Comparison of ENCODE assay signal across 18 cellular contexts in the genomic region with DNA sequence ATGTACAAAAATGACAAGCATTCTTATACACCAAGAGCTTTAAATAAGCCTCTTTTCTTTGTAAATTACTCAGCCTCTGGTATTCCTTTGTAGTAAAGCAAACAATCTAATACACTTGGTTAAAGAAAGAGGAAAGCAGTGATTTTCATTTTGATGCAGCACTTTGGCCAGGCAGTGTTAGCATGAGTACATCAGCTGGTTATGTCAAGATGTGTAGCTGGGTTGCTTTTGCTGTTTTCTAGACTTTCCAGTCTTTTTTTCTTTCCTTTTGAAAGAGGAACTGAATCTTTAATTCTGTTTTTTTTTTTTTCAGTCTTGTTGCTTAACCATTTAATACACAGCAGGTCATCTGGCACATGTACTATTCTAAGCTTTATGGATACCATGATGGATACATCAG.
"Had no signal": no experiment of that assay in that cellular context is flagged by ENCODE, and none has a peak within 500 bp of the region (broad histone marks: within the 10 kb centered on the region; RNA-seq: fewer than 3 reads in every experiment).

No MANE protein-coding gene starts in this region.

- H3K9me3 ChIP-seq: lower lobe of right lung, upper lobe of left lung had no signal

- H3K27me3 ChIP-seq: upper lobe of left lung had no signal

- H3K9me3 Mint-ChIP-seq: activated naive CD4-positive, alpha-beta T cell treated with anti-CD3 and anti-CD28 coated beads, Interleukin-2, amount 50 U/mL, for 24 hours; brain; dendritic cell treated with granulocyte-macrophage colony-stimulating factor and Interleukin-4, amounts not matched to agents 40 ng/mL and 50 ng/mL, for 4 days; neural crest cell had no signal

- H3K4me1 ChIP-seq: foreskin keratinocyte, lower lobe of right lung, upper lobe of left lung had no signal

- DNase-seq: activated gamma-delta T cell treated with Interleukin-2 at 50 U/mL for 16 hours; activated T-cell treated with anti-CD3 and anti-CD28 coated beads, Interleukin-2, amount 50 U/mL, for 1 hour; aorta; caudate nucleus; effector CD4-positive, alpha-beta T cell; foreskin keratinocyte; kidney; lower lobe of right lung; naive thymus-derived CD4-positive, alpha-beta T cell; retina; stimulated activated CD4-positive, alpha-beta T cell treated with anti-CD3 and anti-CD28 coated beads, Interleukin-4, amount 100 ng/mL, for 1 hour; stimulated activated naive CD8-positive, alpha-beta T cell treated with anti-CD3 and anti-CD28 coated beads, Interleukin-15, Interleukin-2, amounts not matched to agents 100 U/mL and 50 U/mL, for 24 hours; upper lobe of left lung had no signal

- ATAC-seq: foreskin keratinocyte; lower lobe of right lung; naive thymus-derived CD4-positive, alpha-beta T cell; stimulated activated naive CD8-positive, alpha-beta T cell treated with anti-CD3 and anti-CD28 coated beads, Interleukin-15, Interleukin-2, amounts not matched to agents 100 U/mL and 50 U/mL, for 24 hours had no signal

- H3K36me3 ChIP-seq: lower lobe of right lung, upper lobe of left lung had no signal

- H3K4me1 Mint-ChIP-seq: activated naive CD4-positive, alpha-beta T cell treated with anti-CD3 and anti-CD28 coated beads, Interleukin-2, amount 50 U/mL, for 24 hours; brain; naive thymus-derived CD4-positive, alpha-beta T cell; neural crest cell had no signal

- H3K4me3 Mint-ChIP-seq: activated naive CD4-positive, alpha-beta T cell treated with anti-CD3 and anti-CD28 coated beads, Interleukin-2, amount 50 U/mL, for 24 hours; brain; dendritic cell treated with granulocyte-macrophage colony-stimulating factor and Interleukin-4, amounts not matched to agents 40 ng/mL and 50 ng/mL, for 4 days; naive thymus-derived CD4-positive, alpha-beta T cell; neural crest cell had no signal

- H3K27me3 Mint-ChIP-seq: activated naive CD4-positive, alpha-beta T cell treated with anti-CD3 and anti-CD28 coated beads, Interleukin-2, amount 50 U/mL, for 24 hours; brain; dendritic cell treated with granulocyte-macrophage colony-stimulating factor and Interleukin-4, amounts not matched to agents 40 ng/mL and 50 ng/mL, for 4 days; progenitor cell of endocrine pancreas had no signal

- H3K27ac Mint-ChIP-seq: activated naive CD4-positive, alpha-beta T cell treated with anti-CD3 and anti-CD28 coated beads, Interleukin-2, amount 50 U/mL, for 24 hours; brain; dendritic cell treated with granulocyte-macrophage colony-stimulating factor and Interleukin-4, amounts not matched to agents 40 ng/mL and 50 ng/mL, for 4 days; naive thymus-derived CD4-positive, alpha-beta T cell; progenitor cell of endocrine pancreas had no signal

- H3K36me3 Mint-ChIP-seq: activated naive CD4-positive, alpha-beta T cell treated with anti-CD3 and anti-CD28 coated beads, Interleukin-2, amount 50 U/mL, for 24 hours; brain; naive thymus-derived CD4-positive, alpha-beta T cell had no signal

- H3K4me3 ChIP-seq: lower lobe of right lung, upper lobe of left lung had no signal
